11 cellular contexts compared by ENCODE assay signal in the genomic region with DNA sequence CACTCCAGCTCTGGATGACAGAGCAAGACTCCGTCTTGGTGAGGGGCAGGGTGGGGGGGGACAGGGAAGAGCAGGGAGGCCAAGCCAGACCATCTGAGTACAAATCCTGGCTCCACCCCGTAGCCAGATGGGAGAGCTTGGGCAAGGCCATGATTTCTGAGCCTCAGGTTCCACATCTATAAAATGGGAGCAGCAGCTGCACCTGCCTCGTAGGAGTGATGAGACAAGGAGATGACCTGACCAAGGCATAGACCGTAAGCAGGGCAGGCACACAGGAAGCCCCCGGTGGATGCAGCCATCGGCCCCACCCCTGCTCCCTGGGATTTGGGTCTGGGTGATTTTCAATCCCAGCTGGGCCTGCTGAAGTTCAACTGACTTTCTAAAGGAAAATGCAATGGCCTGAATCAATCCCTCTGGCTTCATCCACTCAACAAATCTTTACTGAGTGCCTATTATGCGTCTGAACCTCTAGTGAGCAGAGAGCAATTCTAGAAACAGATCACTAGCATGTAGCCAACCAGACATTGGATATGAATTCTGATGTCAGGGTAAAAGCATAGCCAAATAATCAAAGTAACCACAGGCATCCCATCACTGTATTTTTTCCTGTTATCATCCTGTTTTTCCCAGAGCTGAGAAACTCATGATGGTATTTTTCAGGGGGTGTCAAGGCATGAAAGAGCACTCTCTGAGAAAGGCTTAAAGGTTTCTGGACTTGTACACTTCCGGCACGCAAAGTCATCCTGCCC.
"Had no signal": no experiment of that assay in that cellular context is flagged by ENCODE, and none has a peak within 500 bp of the region (broad histone marks: within the 10 kb centered on the region; RNA-seq: fewer than 3 reads in every experiment).

No MANE protein-coding gene starts in this region.

- H3K4me3 ChIP-seq: ascending aorta, esophagus muscularis mucosa, tibial artery had no signal

- H3K9me3 ChIP-seq: ascending aorta had no signal

- H3K36me3 ChIP-seq: ascending aorta, esophagus muscularis mucosa, tibial artery had no signal

- DNase-seq: activated CD4-positive, alpha-beta T cell treated with anti-CD3 and anti-CD28 coated beads, Interleukin-2, amount 10 ng/mL, durations not matched to agents 7 days and 5 days; activated CD4-positive, CD25-positive, alpha-beta regulatory T cell; activated naive CD4-positive, alpha-beta T cell treated with Interleukin-2 at 50 U/mL for 16 hours; glutamatergic neuron; nephron progenitor cell; stimulated activated CD4-positive, alpha-beta T cell treated with anti-CD3 and anti-CD28 coated beads, Interleukin-15, amount 100 ng/mL, for 24 hours; stimulated activated CD4-positive, alpha-beta T cell treated with anti-CD3 and anti-CD28 coated beads, Interleukin-4, amount 100 ng/mL, for 1 hour; stimulated activated naive CD4-positive, alpha-beta T cell had no signal
